Comparison of ENCODE assay signal across 16 cellular contexts in genomic region chr2:126300348-126300747, GRCh38.
A peak's percentile ranks its signal among the peaks of the same experiment; 100 is the strongest.
DNase-seq lines count a peak whose midpoint lies in the region; ATAC-seq, FAIRE-seq and TF ChIP-seq lines count a peak whose summit lies in the region.
"Had no signal": no experiment of that assay in that cellular context is flagged by ENCODE, and none has a peak within 500 bp of the region (broad histone marks: within the 10 kb centered on the region; RNA-seq: fewer than 3 reads in every experiment).

No MANE protein-coding gene starts in this region.

- in situ Hi-C loops in HepG2 (cut with HindIII; ENCODE audit: extremely low pct_ligation_motif_present, low pct_unique_long_range_greater_than_20kb): no loop called here
- in situ Hi-C loops in K562 (cut with MboI): no loop called here

- H3K4me3 ChIP-seq in HepG2 (replicated peaks in 1 of 3; ENCODE audit: insufficient read depth in 1 of 3, low read depth in 2 of 3, low read length in 3 of 3): no peak overlapping the region
- no peak overlapping the region for H3K4me3 ChIP-seq in right lobe of liver
- no peak overlapping the region for H3K4me3 ChIP-seq in K562
- H3K4me3 ChIP-seq: BLaER1 treated with 17β-estradiol and CSF1 and Interleukin-3, amounts not matched to agents 10 nM and 100 nM; GM23338 had no signal

- peaks cover 20% of the 10 kb centered on the region for H3K4me1 Mint-ChIP-seq in activated T-cell treated with anti-CD3 and anti-CD28 coated beads, Interleukin-2, amount 50 U/mL, for 24 hours (ENCODE audit: low read depth)
- H3K4me1 Mint-ChIP-seq: B cell had no signal

- no peak for TF ChIP-seq EP300 in HepG2 (IDR thresholded peaks at IDR 0.05; ENCODE audit: low read depth in 2 of 2, low read length in 2 of 2)
- TF ChIP-seq EP300 in HepG2 (CRISPR knock-in tag; IDR thresholded peaks at IDR 0.05; ENCODE audit: borderline replicate concordance): no peak
- no peak for TF ChIP-seq EP300 in K562 (IDR thresholded peaks at IDR 0.05; ENCODE audit: low read length)

- intact Hi-C loops in HepG2 (cut with micrococcal nuclease; ENCODE audit: unreplicated experiment) (no loop called here), right lobe of liver (cut with DNase I) (no loop called here), K562 (cut with micrococcal nuclease) (no loop called here)

- no peak overlapping the region for H3K4me3 Mint-ChIP-seq in activated T-cell treated with anti-CD3 and anti-CD28 coated beads, Interleukin-2, amount 50 U/mL, for 24 hours
- H3K4me3 Mint-ChIP-seq: B cell; CD8-positive, alpha-beta T cell; GM23338 had no signal

- H3K79me2 ChIP-seq in HepG2 (ENCODE audit: insufficient read depth, low read length): no peaks in the 10 kb centered on the region
- H3K79me2 ChIP-seq in K562 (ENCODE audit: control insufficient read depth, insufficient read depth, low read length): peaks cover 15% of the 10 kb centered on the region

- no peak for FAIRE-seq in HepG2 (lab: Jason Lieb, UNC)
- no peak for FAIRE-seq in K562 (lab: Jason Lieb, UNC)
- FAIRE-seq: H54 had no signal

- H3K27me3 Mint-ChIP-seq in activated T-cell treated with anti-CD3 and anti-CD28 coated beads, Interleukin-2, amount 50 U/mL, for 24 hours: peaks cover 2% of the 10 kb centered on the region
- H3K27me3 Mint-ChIP-seq: B cell had no signal

- BruUV-seq in HepG2 (replicated peaks; lab: Mats Ljungman, UMichigan) (no TSS peak), K562 (replicated peaks; lab: Mats Ljungman, UMichigan) (no TSS peak)

- H3K36me3 ChIP-seq in HepG2 (replicated peaks in 1 of 2; ENCODE audit: control insufficient read depth in 1 of 2, insufficient read depth in 2 of 2, low read length in 2 of 2) (no peaks in the 10 kb centered on the region), right lobe of liver (no peaks in the 10 kb centered on the region), K562 (ENCODE audit: control insufficient read depth, insufficient read depth, low read length) (peaks cover 12% of the 10 kb centered on the region; the same call in 2 of the 3 replicates)
- H3K36me3 ChIP-seq: BLaER1 treated with 17β-estradiol and CSF1 and Interleukin-3, amounts not matched to agents 10 nM and 100 nM had no signal

- TF ChIP-seq CTCF in HepG2 (CRISPR knock-in tag; IDR thresholded peaks at IDR 0.05) (no peak), right lobe of liver (IDR thresholded peaks at IDR 0.05) (no peak), K562 (IDR thresholded peaks at IDR 0.05 in 2 of 3, conservative IDR thresholded peaks at IDR 0.05 in 1 of 3; ENCODE audit: insufficient read depth in 2 of 3, low read depth in 1 of 3, low read length in 3 of 3) (no peak)

- CTCF ChIA-PET in HepG2 (lab: Yijun Ruan, JAX; ENCODE audit: low intra/inter-chr PET ratio, low total read pairs) (no interaction called here), K562 (lab: Yijun Ruan, JAX; ENCODE audit: low intra/inter-chr PET ratio) (no interaction called here)

- POLR2A ChIA-PET in HepG2 (lab: Yijun Ruan, JAX) (no interaction called here), K562 (lab: Yijun Ruan, JAX) (no interaction called here)

- no peaks in the 10 kb centered on the region for H3K36me3 Mint-ChIP-seq in activated T-cell treated with anti-CD3 and anti-CD28 coated beads, Interleukin-2, amount 50 U/mL, for 24 hours (ENCODE audit: low read depth)
- H3K36me3 Mint-ChIP-seq: CD8-positive, alpha-beta T cell had no signal

- H3K9me3 Mint-ChIP-seq in activated T-cell treated with anti-CD3 and anti-CD28 coated beads, Interleukin-2, amount 50 U/mL, for 24 hours: no peaks in the 10 kb centered on the region
- H3K9me3 Mint-ChIP-seq: CD8-positive, alpha-beta T cell; GM23338 had no signal

- TF ChIP-seq POLR2A in HepG2 (IDR thresholded peaks at IDR 0.05; ENCODE audit: insufficient read depth in 1 of 2, low read depth in 2 of 2, low read length in 2 of 2) (no peak), right lobe of liver (IDR thresholded peaks at IDR 0.05) (no peak), K562 (conservative IDR thresholded peaks at IDR 0.05) (no peak)

- H3K4me2 ChIP-seq in HepG2 (ENCODE audit: low read depth, low read length): no peak overlapping the region
- H3K4me2 ChIP-seq in K562 (ENCODE audit: insufficient read depth, low read length): no peak overlapping the region
- H3K4me2 ChIP-seq: BLaER1 treated with 17β-estradiol and CSF1 and Interleukin-3, amounts not matched to agents 10 nM and 100 nM; GM23338 had no signal

- H4K20me1 ChIP-seq in HepG2 (ENCODE audit: insufficient read depth, low read length) (no peaks in the 10 kb centered on the region), K562 (replicated peaks; ENCODE audit: control insufficient read depth, insufficient read depth, low read length) (no peaks in the 10 kb centered on the region)
- H4K20me1 ChIP-seq: BLaER1 treated with 17β-estradiol and CSF1 and Interleukin-3, amounts not matched to agents 10 nM and 100 nM had no signal

- H3K27me3 ChIP-seq in HepG2 (ENCODE audit: control insufficient read depth in 1 of 2, insufficient read depth in 2 of 2, low read length in 2 of 2): no peaks in the 10 kb centered on the region
- no peaks in the 10 kb centered on the region for H3K27me3 ChIP-seq in right lobe of liver
- H3K27me3 ChIP-seq in K562 (ENCODE audit: control insufficient read depth in 2 of 2, insufficient read depth in 2 of 2, low read length in 2 of 2): no peaks in the 10 kb centered on the region
- H3K27me3 ChIP-seq: BLaER1 treated with 17β-estradiol and CSF1 and Interleukin-3, amounts not matched to agents 10 nM and 100 nM had no signal

- H3K4me1 ChIP-seq in HepG2 (ENCODE audit: insufficient read depth, low read length): no peaks in the 10 kb centered on the region
- H3K4me1 ChIP-seq in right lobe of liver: peaks cover 0 to 5% (median 0%) of the 10 kb centered on the region in 4 donors
- peaks cover 0 to 3% of the 10 kb centered on the region in 2 experiments; a peak in 2 of 5 replicates for H3K4me1 ChIP-seq in K562 (replicated peaks in 1 of 2; ENCODE audit: control insufficient read depth in 2 of 2, insufficient read depth in 2 of 2, low read length in 2 of 2)

- H3K27ac ChIP-seq in HepG2 (ENCODE audit: extremely low read length, insufficient read depth, low read length) (no peak overlapping the region), right lobe of liver (no peak overlapping the region), K562 (ENCODE audit: extremely low read depth, low read depth, low read length) (no peak overlapping the region)
- H3K27ac ChIP-seq: BLaER1 treated with 17β-estradiol and CSF1 and Interleukin-3, amounts not matched to agents 10 nM and 100 nM had no signal

- H2AFZ ChIP-seq in HepG2 (ENCODE audit: low read length) (no peak overlapping the region), K562 (ENCODE audit: low read depth, low read length) (no peak overlapping the region)
- H2AFZ ChIP-seq: GM23338 had no signal

- TF ChIP-seq RAD21 in HepG2 (CRISPR knock-in tag; IDR thresholded peaks at IDR 0.05) (no peak), K562 (CRISPR knock-in tag; conservative IDR thresholded peaks at IDR 0.05 in 1 of 2, IDR thresholded peaks at IDR 0.05 in 1 of 2) (no peak)

- no peak overlapping the region for H3K9ac ChIP-seq in HepG2 (ENCODE audit: insufficient read depth, low read depth, low read length)
- no peak overlapping the region for H3K9ac ChIP-seq in K562 (ENCODE audit: insufficient read depth in 1 of 2, low read depth in 2 of 2, low read length in 2 of 2)
- H3K9ac ChIP-seq: BLaER1 treated with 17β-estradiol and CSF1 and Interleukin-3, amounts not matched to agents 10 nM and 100 nM had no signal

- H3K9me3 ChIP-seq in HepG2 (ENCODE audit: low read length): no peaks in the 10 kb centered on the region
- H3K9me3 ChIP-seq in right lobe of liver: no peaks in the 10 kb centered on the region
- no peaks in the 10 kb centered on the region for H3K9me3 ChIP-seq in K562 (replicated peaks; ENCODE audit: control insufficient read depth, insufficient read depth, low read depth, low read length)
- H3K9me3 ChIP-seq: BLaER1 treated with 17β-estradiol and CSF1 and Interleukin-3, amounts not matched to agents 10 nM and 100 nM had no signal

- DNase-seq in activated T-cell treated with anti-CD3 and anti-CD28 coated beads, Interleukin-2, amount 50 U/mL, for 24 hours: no peak
- no peak for DNase-seq in activated T-cell treated with anti-CD3 and anti-CD28 coated beads, Interleukin-2, amount 50 U/mL, for 48 hours
- DNase-seq in HepG2 (ENCODE audit: low spot score): no peak
- no peak for DNase-seq in right lobe of liver
- DNase-seq in K562 (ENCODE audit: extremely low read depth in 1 of 4, low spot score in 3 of 4): no peak
- DNase-seq in mucosa of gallbladder (ENCODE audit: low spot score): no peak
- no peak for DNase-seq in SHP77 treated with DMSO at 0.1 percent for 48 hours (lab: John Stamatoyannopoulos, UW)
- DNase-seq: Calu3; CD8-positive, alpha-beta T cell; DMS79 treated with DMSO at 0.1 percent for 48 hours; GF-D8; HCEC 1CT had no signal

- ATAC-seq in HepG2 (no peak), right lobe of liver (no peak), K562 (no peak)
- ATAC-seq: CD8-positive, alpha-beta T cell; GM23338 had no signal

- WGBS in HepG2 (ENCODE audit: low lambda C conversion rate): 2% methylated on average over 1 of the region's 1 CpG
- WGBS in right lobe of liver (ENCODE audit: insufficient coverage, low coverage, low lambda C conversion rate, missing lambda C conversion rate): 22% methylated on average over 1 of the region's 1 CpG
- 40% methylated on average over 1 of the region's 1 CpG for WGBS in K562 (ENCODE audit: insufficient coverage, low coverage, missing lambda C conversion rate)

- H3K27ac Mint-ChIP-seq in activated T-cell treated with anti-CD3 and anti-CD28 coated beads, Interleukin-2, amount 50 U/mL, for 24 hours: peak overlapping the region; percentile 82
- H3K27ac Mint-ChIP-seq: B cell; CD8-positive, alpha-beta T cell; GM23338 had no signal

- no peaks in the 10 kb centered on the region for H3K9me1 ChIP-seq in K562 (ENCODE audit: control insufficient read depth, insufficient read depth, low read length)

TF ChIP-seq in HepG2, 621 proteins besides CTCF, POLR2A, EP300 and RAD21:
- TF ChIP-seq CREB1 (IDR thresholded peaks at IDR 0.05) (peak; percentile 34; the same call in 1 of the 2 replicates), CREB1 (CRISPR knock-in tag; IDR thresholded peaks at IDR 0.05) (no peak), KLF6 (CRISPR knock-in tag; IDR thresholded peaks at IDR 0.05) (no peak)

TF ChIP-seq in K562, 482 proteins besides CTCF, POLR2A, EP300 and RAD21 (continues in another document):
- peak; percentile 65 for TF ChIP-seq ATF3 (IDR thresholded peaks at IDR 0.05)
- TF ChIP-seq ATF3 (CRISPR knock-in tag; conservative IDR thresholded peaks at IDR 0.05): no peak
- no peak for TF ChIP-seq PHF20 (IDR thresholded peaks at IDR 0.05; ENCODE audit: partially characterized antibody)
- no peak for TF ChIP-seq SAFB2 (IDR thresholded peaks at IDR 0.05; ENCODE audit: borderline replicate concordance, low read depth, low read length, severe bottlenecking)
